ENCODE assay signal across 21 cellular contexts in genomic region chr15:71732636-71733035, GRCh38.
DNase-seq lines count a peak whose midpoint lies in the region; ATAC-seq, FAIRE-seq and TF ChIP-seq lines count a peak whose summit lies in the region.
"Had no signal": no experiment of that assay in that cellular context is flagged by ENCODE, and none has a peak within 500 bp of the region (broad histone marks: within the 10 kb centered on the region; RNA-seq: fewer than 3 reads in every experiment).

No MANE protein-coding gene starts in this region.

- no peak overlapping the region for H3K4me3 ChIP-seq in colonic mucosa
- no peak overlapping the region for H3K4me3 ChIP-seq in HepG2 (replicated peaks in 1 of 3; ENCODE audit: insufficient read depth in 1 of 3, low read depth in 2 of 3, low read length in 3 of 3)
- H3K4me3 ChIP-seq: K562 had no signal

- no peaks in the 10 kb centered on the region for H3K4me1 ChIP-seq in colonic mucosa
- peaks cover 25% of the 10 kb centered on the region for H3K4me1 ChIP-seq in HepG2 (ENCODE audit: insufficient read depth, low read length)

- peak; percentile 12 for FAIRE-seq in HepG2 (lab: Jason Lieb, UNC)
- FAIRE-seq: H54, K562 had no signal

- no peak overlapping the region for H2AFZ ChIP-seq in HepG2 (ENCODE audit: low read length)

- no peaks in the 10 kb centered on the region for H3K27me3 ChIP-seq in colonic mucosa
- H3K27me3 ChIP-seq in HepG2 (ENCODE audit: control insufficient read depth in 1 of 2, insufficient read depth in 2 of 2, low read length in 2 of 2), result peaks cover 2 to 11% of the 10 kb centered on the region in 2 experiments; a peak in 2 of 5 replicates

- peak; percentile 60 for ATAC-seq in HepG2
- ATAC-seq in HG03460 (IDR thresholded peaks at IDR 0.05; ENCODE audit: unreplicated experiment), result no peak
- no peak for ATAC-seq in GM18502 (IDR thresholded peaks at IDR 0.05; ENCODE audit: poor library complexity, unreplicated experiment)
- ATAC-seq: CD8-positive, alpha-beta T cell; K562 had no signal

- no peak for TF ChIP-seq RAD21 in HepG2 (CRISPR knock-in tag; IDR thresholded peaks at IDR 0.05)

- H3K4me2 ChIP-seq in HepG2 (ENCODE audit: low read depth, low read length), result peak overlapping the region; percentile 3; the same call in 1 of the 2 replicates

- no peaks in the 10 kb centered on the region for H4K20me1 ChIP-seq in HepG2 (ENCODE audit: insufficient read depth, low read length)

- no peaks in the 10 kb centered on the region for H3K79me2 ChIP-seq in HepG2 (ENCODE audit: insufficient read depth, low read length)

- H3K9ac ChIP-seq in colonic mucosa (ENCODE audit: low read depth in 2 of 2, low read length in 2 of 2) (no peak overlapping the region), HepG2 (ENCODE audit: insufficient read depth, low read depth, low read length) (no peak overlapping the region)

- POLR2A ChIA-PET in HepG2 (lab: Yijun Ruan, JAX), result no interaction called here

- CTCF ChIA-PET in HepG2 (lab: Yijun Ruan, JAX; ENCODE audit: low intra/inter-chr PET ratio, low total read pairs), result no interaction called here

- H3K36me3 ChIP-seq in colonic mucosa (no peaks in the 10 kb centered on the region), HepG2 (replicated peaks in 1 of 2; ENCODE audit: control insufficient read depth in 1 of 2, insufficient read depth in 2 of 2, low read length in 2 of 2) (no peaks in the 10 kb centered on the region)

- BruUV-seq in HepG2 (replicated peaks; lab: Mats Ljungman, UMichigan), result no TSS peak

- TF ChIP-seq POLR2A in HepG2 (IDR thresholded peaks at IDR 0.05; ENCODE audit: insufficient read depth in 1 of 2, low read depth in 2 of 2, low read length in 2 of 2), result no peak

- 0% methylated on average over 1 of the region's 2 CpGs for WGBS in HepG2 (ENCODE audit: low lambda C conversion rate)

- H3K27ac ChIP-seq in colonic mucosa (no peak overlapping the region), HepG2 (ENCODE audit: extremely low read length, insufficient read depth, low read length) (no peak overlapping the region)
- H3K27ac ChIP-seq: RWPE1 had no signal

- TF ChIP-seq EP300 in HepG2 (IDR thresholded peaks at IDR 0.05; ENCODE audit: low read depth in 2 of 2, low read length in 2 of 2) (no peak), HepG2 (CRISPR knock-in tag; IDR thresholded peaks at IDR 0.05; ENCODE audit: borderline replicate concordance) (no peak)

- in situ Hi-C loops in HepG2 (cut with HindIII; ENCODE audit: extremely low pct_ligation_motif_present, low pct_unique_long_range_greater_than_20kb), result loop anchor here (10.0 kb wide), 1 partner anchor 158 kb away; no protein-coding TSS in a partner anchor

- DNase-seq in NCI-H2227 (lab: John Stamatoyannopoulos, UW; ENCODE audit: unreplicated experiment) (peak; percentile 50), colonic mucosa (peak; percentile 64), HepG2 (ENCODE audit: low spot score) (peak; percentile 45), renal cortical epithelial cell (ENCODE audit: low read depth) (peak; percentile 33), NCI-H526 treated with DMSO at 0.1 percent for 48 hours (lab: John Stamatoyannopoulos, UW) (no peak)
- DNase-seq: C1 segment of cervical spinal cord; CD8-positive, alpha-beta T cell; DMS153; Kasumi-1; MV-4-11; NCI-H1105; NCI-H1436 treated with DMSO at 0.1 percent for 48 hours; NCI-H187 treated with DMSO at 0.1 percent for 48 hours; NCI-H2171 treated with DMSO at 0.1 percent for 48 hours; NCI-H69; SHP77 treated with DMSO at 0.1 percent for 48 hours had no signal

- intact Hi-C loops in colonic mucosa (cut with DNase I) (loop anchor here (5.0 kb wide), 2 partner anchors 155 to 285 kb away; no protein-coding TSS in a partner anchor), HepG2 (cut with micrococcal nuclease; ENCODE audit: unreplicated experiment) (no loop called here)

- no peaks in the 10 kb centered on the region for H3K9me3 ChIP-seq in colonic mucosa
- H3K9me3 ChIP-seq in HepG2 (ENCODE audit: low read length), result no peaks in the 10 kb centered on the region

- no peak for TF ChIP-seq CTCF in colonic mucosa (IDR thresholded peaks at IDR 0.05)
- no peak for TF ChIP-seq CTCF in HepG2 (CRISPR knock-in tag; IDR thresholded peaks at IDR 0.05)

TF ChIP-seq in HepG2, 621 proteins besides CTCF, POLR2A, EP300 and RAD21 (continues in another document):
- 0 out of 2 replicates have a peak, but pooled peaks have one; percentile 36 for TF ChIP-seq PHF21A (CRISPR knock-in tag; IDR thresholded peaks at IDR 0.05)
- no peak for TF ChIP-seq ZNF790 (CRISPR knock-in tag; IDR thresholded peaks at IDR 0.05; ENCODE audit: borderline replicate concordance)
- TF ChIP-seq ELF3 (CRISPR knock-in tag; IDR thresholded peaks at IDR 0.05), result peak; percentile 75; the same call in 1 of the 2 replicates
- TF ChIP-seq TEAD3 (CRISPR knock-in tag; optimal IDR thresholded peaks at IDR 0.05; ENCODE audit: borderline replicate concordance), result peak; percentile 45
- TF ChIP-seq, protein P1, sequence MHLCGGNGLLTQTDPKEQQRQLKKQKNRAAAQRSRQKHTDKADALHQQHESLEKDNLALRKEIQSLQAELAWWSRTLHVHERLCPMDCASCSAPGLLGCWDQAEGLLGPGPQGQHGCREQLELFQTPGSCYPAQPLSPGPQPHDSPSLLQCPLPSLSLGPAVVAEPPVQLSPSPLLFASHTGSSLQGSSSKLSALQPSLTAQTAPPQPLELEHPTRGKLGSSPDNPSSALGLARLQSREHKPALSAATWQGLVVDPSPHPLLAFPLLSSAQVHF (CRISPR knock-in tag; IDR thresholded peaks at IDR 0.05), result no peak
- no peak for TF ChIP-seq ATAD3A (CRISPR knock-in tag; IDR thresholded peaks at IDR 0.05)
- TF ChIP-seq NR2F6 (IDR thresholded peaks at IDR 0.05), result no peak
- TF ChIP-seq NR2F6 (CRISPR knock-in tag; IDR thresholded peaks at IDR 0.05), result 0 out of 2 replicates have a peak, but pooled peaks have one; percentile 20
- no peak for TF ChIP-seq ZKSCAN5 (CRISPR knock-in tag; IDR thresholded peaks at IDR 0.05)
- TF ChIP-seq SETDB1 (CRISPR knock-in tag; IDR thresholded peaks at IDR 0.05; ENCODE audit: borderline replicate concordance), result no peak
- TF ChIP-seq NR2C2 (CRISPR knock-in tag; IDR thresholded peaks at IDR 0.05; ENCODE audit: borderline replicate concordance), result no peak
- TF ChIP-seq ISL2 (CRISPR knock-in tag; IDR thresholded peaks at IDR 0.05), result no peak
- TF ChIP-seq SOX13 (IDR thresholded peaks at IDR 0.05), result no peak
- TF ChIP-seq SOX13 (CRISPR knock-in tag; conservative IDR thresholded peaks at IDR 0.05 in 1 of 2, IDR thresholded peaks at IDR 0.05 in 1 of 2), result peak in 1 of 2 experiments; percentile 7; a peak in 1 of 4 replicates
- no peak for TF ChIP-seq ONECUT2 (CRISPR knock-in tag; IDR thresholded peaks at IDR 0.05)
- TF ChIP-seq SPEN (CRISPR knock-in tag; IDR thresholded peaks at IDR 0.05; ENCODE audit: low read depth), result peak; percentile 41; the same call in 1 of the 2 replicates
- TF ChIP-seq, protein P2, sequence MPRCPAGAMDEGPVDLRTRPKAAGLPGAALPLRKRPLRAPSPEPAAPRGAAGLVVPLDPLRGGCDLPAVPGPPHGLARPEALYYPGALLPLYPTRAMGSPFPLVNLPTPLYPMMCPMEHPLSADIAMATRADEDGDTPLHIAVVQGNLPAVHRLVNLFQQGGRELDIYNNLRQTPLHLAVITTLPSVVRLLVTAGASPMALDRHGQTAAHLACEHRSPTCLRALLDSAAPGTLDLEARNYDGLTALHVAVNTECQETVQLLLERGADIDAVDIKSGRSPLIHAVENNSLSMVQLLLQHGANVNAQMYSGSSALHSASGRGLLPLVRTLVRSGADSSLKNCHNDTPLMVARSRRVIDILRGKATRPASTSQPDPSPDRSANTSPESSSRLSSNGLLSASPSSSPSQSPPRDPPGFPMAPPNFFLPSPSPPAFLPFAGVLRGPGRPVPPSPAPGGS (CRISPR knock-in tag; IDR thresholded peaks at IDR 0.05), result no peak
